ENCODE assay signal across 1 cellular context in genomic region chr6:149864578-149865535, GRCh38.
TF ChIP-seq lines count a peak whose summit lies in the region.

No MANE protein-coding gene starts in this region.

TF ChIP-seq in HepG2, 621 proteins besides CTCF, POLR2A, EP300 and RAD21 (continued from another document):
- TF ChIP-seq USF2 (IDR thresholded peaks at IDR 0.05; ENCODE audit: low read depth, low read length) (no peak), USF2 (CRISPR knock-in tag; IDR thresholded peaks at IDR 0.05; ENCODE audit: borderline replicate concordance) (no peak)
TF ChIP-seq in HepG2: peak in this region for 35.
